In genomic region chr3:129235310-129235917, GRCh38 we compare ENCODE assay signal across 18 cellular contexts. TPM values are rescaled to one million over a fixed set of nuclear protein-coding genes. Genes with fewer than 3 reads are reported as not detected.
DNase-seq lines count a peak whose midpoint lies in the region; ATAC-seq and TF ChIP-seq lines count a peak whose summit lies in the region.
"Had no signal": no experiment of that assay in that cellular context is flagged by ENCODE, and none has a peak within 500 bp of the region (broad histone marks: within the 10 kb centered on the region; RNA-seq: fewer than 3 reads in every experiment).

No MANE protein-coding gene starts in this region.

- TF ChIP-seq CTCF in CD14-positive monocyte (IDR thresholded peaks at IDR 0.05) (no peak), spleen (IDR thresholded peaks at IDR 0.05 in 8 of 11, conservative IDR thresholded peaks at IDR 0.05 in 3 of 11) (no peak), mesothelial cell of epicardium (IDR thresholded peaks at IDR 0.05; ENCODE audit: unreplicated experiment) (no peak)

- peaks cover 61% of the 10 kb centered on the region for H3K4me1 Mint-ChIP-seq in activated CD4-positive, alpha-beta T cell treated with anti-CD3 and anti-CD28 coated beads, Interleukin-2, amount 10 ng/mL, durations not matched to agents 24 days and 14 days
- peaks cover 76% of the 10 kb centered on the region for H3K4me1 Mint-ChIP-seq in CD14-positive monocyte
- peaks cover 82% of the 10 kb centered on the region for H3K4me1 Mint-ChIP-seq in dendritic cell treated with granulocyte-macrophage colony-stimulating factor and Interleukin-4, amounts not matched to agents 40 ng/mL and 50 ng/mL, for 4 days (ENCODE audit: low read depth)
- no peaks in the 10 kb centered on the region for H3K4me1 Mint-ChIP-seq in mesothelial cell of epicardium

- H3K4me3 Mint-ChIP-seq in activated CD4-positive, alpha-beta T cell treated with anti-CD3 and anti-CD28 coated beads, Interleukin-2, amount 10 ng/mL, durations not matched to agents 24 days and 14 days: no peak overlapping the region
- H3K4me3 Mint-ChIP-seq in CD14-positive monocyte (peak overlapping the region in 1 of 2 donors; percentile 27), mesothelial cell of epicardium (no peak overlapping the region)
- peak overlapping the region; percentile 80 for H3K4me3 Mint-ChIP-seq in dendritic cell treated with granulocyte-macrophage colony-stimulating factor and Interleukin-4, amounts not matched to agents 40 ng/mL and 50 ng/mL, for 4 days
- H3K4me3 Mint-ChIP-seq: CD8-positive, alpha-beta memory T cell had no signal

- H3K4me3 ChIP-seq in spleen: peak overlapping the region in 1 of 8 donors; percentile 57

- in situ Hi-C loops in KBM-7 (cut with MboI; ENCODE audit: low pct_unique_long_range_greater_than_20kb, low sequenced_read_pairs): no loop called here

- H3K27me3 Mint-ChIP-seq in activated CD4-positive, alpha-beta T cell treated with anti-CD3 and anti-CD28 coated beads, Interleukin-2, amount 10 ng/mL, durations not matched to agents 24 days and 14 days: no peaks in the 10 kb centered on the region
- H3K27me3 Mint-ChIP-seq in CD14-positive monocyte (ENCODE audit: low read depth in 3 of 3) (peaks cover 0 to 3% (median 2%) of the 10 kb centered on the region in 3 donors), mesothelial cell of epicardium (ENCODE audit: low read depth) (no peaks in the 10 kb centered on the region)
- H3K27me3 Mint-ChIP-seq in dendritic cell treated with granulocyte-macrophage colony-stimulating factor and Interleukin-4, amounts not matched to agents 40 ng/mL and 50 ng/mL, for 4 days: no peaks in the 10 kb centered on the region

- H3K9me3 Mint-ChIP-seq in activated CD4-positive, alpha-beta T cell treated with anti-CD3 and anti-CD28 coated beads, Interleukin-2, amount 10 ng/mL, durations not matched to agents 24 days and 14 days: no peaks in the 10 kb centered on the region
- H3K9me3 Mint-ChIP-seq in CD14-positive monocyte (peaks cover 0 to 3% (median 0%) of the 10 kb centered on the region in 7 donors), mesothelial cell of epicardium (no peaks in the 10 kb centered on the region)
- no peaks in the 10 kb centered on the region for H3K9me3 Mint-ChIP-seq in dendritic cell treated with granulocyte-macrophage colony-stimulating factor and Interleukin-4, amounts not matched to agents 40 ng/mL and 50 ng/mL, for 4 days
- H3K9me3 Mint-ChIP-seq: CD8-positive, alpha-beta memory T cell had no signal

- peaks cover 0 to 66% (median 19%) of the 10 kb centered on the region in 6 donors for H3K4me1 ChIP-seq in spleen

- ATAC-seq in Right ventricle myocardium inferior: no peak

- no peaks in the 10 kb centered on the region for H3K36me3 ChIP-seq in spleen

- H3K27ac ChIP-seq in spleen: peak overlapping the region in 6 of 8 donors; percentile 17 to 96 (median 92)

- no peak for DNase-seq in activated CD4-positive, alpha-beta T cell treated with anti-CD3 and anti-CD28 coated beads, Interleukin-2, amount 10 ng/mL, durations not matched to agents 24 days and 14 days
- no peak for DNase-seq in activated CD4-positive, alpha-beta T cell treated with anti-CD3 and anti-CD28 coated beads, Interleukin-2, amount 50 U/mL, for 48 hours
- DNase-seq in CD14-positive monocyte (ENCODE audit: low spot score) (no peak), spleen (no peak), KBM-7 (no peak), Right ventricle myocardium inferior (ENCODE audit: missing footprints) (no peak), mesothelial cell of epicardium (ENCODE audit: low spot score in 2 of 2, unreplicated experiment in 2 of 2) (no peak)
- DNase-seq: 8988T; CD8-positive, alpha-beta memory T cell; DMS53; KG1; NCI-H1105 treated with DMSO at 0.1 percent for 48 hours; NCI-H1694 treated with DMSO at 0.1 percent for 48 hours; NCI-H510A; NCI-H748 treated with DMSO at 0.1 percent for 48 hours; RPMI8226; SIG-M5 had no signal

- no peak for TF ChIP-seq POLR2A in spleen (IDR thresholded peaks at IDR 0.05)

- peaks cover 0 to 18% (median 0%) of the 10 kb centered on the region in 7 donors for H3K27me3 ChIP-seq in spleen (replicated peaks in 1 of 7)

- no peaks in the 10 kb centered on the region for H3K9me3 ChIP-seq in spleen

- H3K36me3 Mint-ChIP-seq in activated CD4-positive, alpha-beta T cell treated with anti-CD3 and anti-CD28 coated beads, Interleukin-2, amount 10 ng/mL, durations not matched to agents 24 days and 14 days (ENCODE audit: low read depth): no peaks in the 10 kb centered on the region
- H3K36me3 Mint-ChIP-seq in CD14-positive monocyte (peaks cover 19 to 26% of the 10 kb centered on the region in 2 donors), mesothelial cell of epicardium (no peaks in the 10 kb centered on the region)
- peaks cover 60% of the 10 kb centered on the region for H3K36me3 Mint-ChIP-seq in dendritic cell treated with granulocyte-macrophage colony-stimulating factor and Interleukin-4, amounts not matched to agents 40 ng/mL and 50 ng/mL, for 4 days (ENCODE audit: low read depth)
- H3K36me3 Mint-ChIP-seq: CD8-positive, alpha-beta memory T cell had no signal

- intact Hi-C loops in activated CD4-positive, alpha-beta T cell treated with anti-CD3 and anti-CD28 coated beads, Interleukin-2, amount 10 ng/mL, durations not matched to agents 24 days and 14 days (cut with micrococcal nuclease): no loop called here
- intact Hi-C loops in CD14-positive monocyte (cut with micrococcal nuclease) (no loop called here), spleen (cut with DNase I; ENCODE audit: low total_unique reads) (no loop called here), Right ventricle myocardium inferior (cut with DNase I) (no loop called here)
- intact Hi-C loops in dendritic cell treated with granulocyte-macrophage colony-stimulating factor and Interleukin-4, amounts not matched to agents 40 ng/mL and 50 ng/mL, for 4 days (cut with micrococcal nuclease): no loop called here

- 87 to 95% (median 95%) methylated on average over 4 of the region's 4 CpGs for WGBS in spleen, 5 donors

- peak overlapping the region; percentile 3 for H3K27ac Mint-ChIP-seq in activated CD4-positive, alpha-beta T cell treated with anti-CD3 and anti-CD28 coated beads, Interleukin-2, amount 10 ng/mL, durations not matched to agents 24 days and 14 days
- H3K27ac Mint-ChIP-seq in CD14-positive monocyte (peak overlapping the region; percentile 94 to 99 (median 99)), mesothelial cell of epicardium (no peak overlapping the region)
- H3K27ac Mint-ChIP-seq in dendritic cell treated with granulocyte-macrophage colony-stimulating factor and Interleukin-4, amounts not matched to agents 40 ng/mL and 50 ng/mL, for 4 days: peak overlapping the region; percentile 100

RNA-seq across cellular contexts. Expression of gene COPG1, which starts 14.0 kb away (rescaled TPM):
- 142 and 164 TPM in 2 replicates for total RNA-seq in activated CD4-positive, alpha-beta T cell treated with anti-CD3 and anti-CD28 coated beads, Interleukin-2, amount 10 ng/mL, durations not matched to agents 24 days and 14 days
- polyA plus RNA-seq in CD14-positive monocyte (10 to 100 TPM; 59.9 to 94.5 TPM), spleen (10 to 100 TPM; 47.8 to 52.3 (median 49.8) TPM)
- total RNA-seq in spleen (100 to 1,000 TPM in 5 of 7 donors, 10 to 100 TPM in 2; 90.8 to 134 (median 116) TPM), Right ventricle myocardium inferior (83.9 TPM), mesothelial cell of epicardium (172 to 176 TPM (median 173 TPM) in 3 replicates)

RNA-seq across cellular contexts. Expression of gene HMCES, which starts 43.3 kb away (rescaled TPM):
- total RNA-seq in activated CD4-positive, alpha-beta T cell treated with anti-CD3 and anti-CD28 coated beads, Interleukin-2, amount 10 ng/mL, durations not matched to agents 24 days and 14 days: 58.3 and 62.6 TPM in 2 replicates
- 10 to 100 TPM; 18.0 to 23.0 TPM for polyA plus RNA-seq in CD14-positive monocyte
- total RNA-seq in spleen: 10 to 100 TPM; 24.0 to 31.9 (median 30.7) TPM
- polyA plus RNA-seq in spleen: 10 to 100 TPM; 16.1 to 60.7 (median 18.8) TPM
- 42.3 TPM for total RNA-seq in Right ventricle myocardium inferior
- total RNA-seq in mesothelial cell of epicardium: 26.6 to 31.1 TPM (median 29.6 TPM) in 3 replicates

RNA-seq across cellular contexts. Expression of gene CNBP, which starts 51.7 kb away (rescaled TPM):
- 422 and 430 TPM in 2 replicates for total RNA-seq in activated CD4-positive, alpha-beta T cell treated with anti-CD3 and anti-CD28 coated beads, Interleukin-2, amount 10 ng/mL, durations not matched to agents 24 days and 14 days
- polyA plus RNA-seq in CD14-positive monocyte: 100 to 1,000 TPM; 845 to 946 TPM
- total RNA-seq in spleen: 100 to 1,000 TPM; 252 to 420 (median 279) TPM
- polyA plus RNA-seq in spleen: 100 to 1,000 TPM; 301 to 360 (median 324) TPM
- 458 TPM for total RNA-seq in Right ventricle myocardium inferior
- total RNA-seq in mesothelial cell of epicardium: 217 to 223 TPM (median 222 TPM) in 3 replicates
